ENCODE assay signal across 21 cellular contexts in genomic region chr2:19021721-19022120, GRCh38.
A peak's percentile ranks its signal among the peaks of the same experiment; 100 is the strongest.
DNase-seq lines count a peak whose midpoint lies in the region; ATAC-seq, FAIRE-seq and TF ChIP-seq lines count a peak whose summit lies in the region.
"Had no signal": no experiment of that assay in that cellular context is flagged by ENCODE, and none has a peak within 500 bp of the region (broad histone marks: within the 10 kb centered on the region; RNA-seq: fewer than 3 reads in every experiment).

No MANE protein-coding gene starts in this region.

- ATAC-seq in Right ventricle myocardium superior (ENCODE audit: poor library complexity) (no peak), HG03354 (IDR thresholded peaks at IDR 0.05; ENCODE audit: poor library complexity, severe bottlenecking, unreplicated experiment) (no peak)
- ATAC-seq in activated CD4-positive, CD25-positive, alpha-beta regulatory T cell treated with anti-CD3 and anti-CD28 coated beads, Interleukin-2, amount 50 U/mL, for 24 hours = no peak
- ATAC-seq: natural killer cell, T-helper 17 cell had no signal

- H3K36me3 Mint-ChIP-seq in astrocyte (ENCODE audit: low read depth, unreplicated experiment) = no peaks in the 10 kb centered on the region
- H3K36me3 Mint-ChIP-seq: natural killer cell had no signal

- H3K4me3 Mint-ChIP-seq in astrocyte (ENCODE audit: unreplicated experiment) = no peak overlapping the region
- H3K4me3 Mint-ChIP-seq: activated naive CD4-positive, alpha-beta T cell treated with anti-CD3 and anti-CD28 coated beads for 36 hours; natural killer cell; T-helper 17 cell had no signal

- H3K27me3 ChIP-seq in right atrium auricular region = no peaks in the 10 kb centered on the region
- no peaks in the 10 kb centered on the region for H3K27me3 ChIP-seq in astrocyte (ENCODE audit: insufficient read depth, low read length)
- H3K27me3 ChIP-seq: left lung had no signal

- H3K27ac ChIP-seq in right atrium auricular region (peak overlapping the region; percentile 46 to 69), astrocyte (ENCODE audit: low read depth, low read length) (peak overlapping the region; percentile 77)
- H3K27ac ChIP-seq: left lung, PC-9 had no signal

- H3K9me3 ChIP-seq in right atrium auricular region (no peaks in the 10 kb centered on the region), astrocyte (ENCODE audit: insufficient read depth, low read depth, low read length) (no peaks in the 10 kb centered on the region)
- H3K9me3 ChIP-seq: left lung had no signal

- H3K27ac Mint-ChIP-seq in astrocyte (ENCODE audit: unreplicated experiment) = peak overlapping the region; percentile 70
- H3K27ac Mint-ChIP-seq: activated naive CD4-positive, alpha-beta T cell treated with anti-CD3 and anti-CD28 coated beads for 36 hours; natural killer cell; T-helper 17 cell had no signal

- no peaks in the 10 kb centered on the region for H3K9me3 Mint-ChIP-seq in astrocyte (ENCODE audit: unreplicated experiment)
- H3K9me3 Mint-ChIP-seq: activated naive CD4-positive, alpha-beta T cell treated with anti-CD3 and anti-CD28 coated beads for 36 hours had no signal

- no peaks in the 10 kb centered on the region for H3K79me2 ChIP-seq in astrocyte (ENCODE audit: insufficient read depth, low read length)

- H3K4me2 ChIP-seq in astrocyte (ENCODE audit: low read length) = peak overlapping the region; percentile 75

- H3K4me1 ChIP-seq in right atrium auricular region = peaks cover 0 to 5% of the 10 kb centered on the region in 2 donors
- H3K4me1 ChIP-seq in astrocyte (ENCODE audit: insufficient read depth, low read length) = peaks cover 22% of the 10 kb centered on the region

- intact Hi-C loops in Right ventricle myocardium superior (cut with DNase I) = no loop called here

- no peak for TF ChIP-seq CTCF in right atrium auricular region (IDR thresholded peaks at IDR 0.05)
- TF ChIP-seq CTCF in astrocyte (IDR thresholded peaks at IDR 0.05; ENCODE audit: insufficient read depth, low read depth, low read length) = no peak

- FAIRE-seq in astrocyte (lab: Jason Lieb, UNC) = no peak
- FAIRE-seq: A204.1, H1 had no signal

- peak overlapping the region; percentile 50 for H3K9ac ChIP-seq in astrocyte (ENCODE audit: low read length)

- H3K27me3 Mint-ChIP-seq in astrocyte (ENCODE audit: low read depth, unreplicated experiment) = peaks cover 2% of the 10 kb centered on the region
- H3K27me3 Mint-ChIP-seq: T-helper 17 cell had no signal

- no peak for DNase-seq in right atrium auricular region (ENCODE audit: low spot score)
- DNase-seq in Right ventricle myocardium superior = no peak
- peak; percentile 75 for DNase-seq in astrocyte (ENCODE audit: low read depth)
- DNase-seq in iris pigment epithelial cell (ENCODE audit: low read depth) = peak; percentile 56
- DNase-seq in NCI-H2081 (lab: John Stamatoyannopoulos, UW) = no peak
- DNase-seq in NCI-H1048 (lab: John Stamatoyannopoulos, UW) = no peak
- DNase-seq: activated CD4-positive, CD25-positive, alpha-beta regulatory T cell treated with anti-CD3 and anti-CD28 coated beads, Interleukin-2, amount 50 U/mL, for 72 hours; activated naive CD4-positive, alpha-beta T cell treated with anti-CD3 and anti-CD28 coated beads for 36 hours; hippocampal formation; left lung; natural killer cell; NCI-H1436 treated with DMSO at 0.1 percent for 48 hours; NCI-H510A; right cardiac atrium; stimulated activated CD4-positive, alpha-beta T cell treated with anti-CD3 and anti-CD28 coated beads, Interleukin-4, amount 100 ng/mL, for 24 hours; T-helper 17 cell had no signal

- H3K4me1 Mint-ChIP-seq in astrocyte (ENCODE audit: low read depth, unreplicated experiment) = peaks cover 17% of the 10 kb centered on the region
- H3K4me1 Mint-ChIP-seq: natural killer cell, T-helper 17 cell had no signal

- H3K36me3 ChIP-seq in right atrium auricular region (no peaks in the 10 kb centered on the region), astrocyte (ENCODE audit: insufficient read depth, low read length) (no peaks in the 10 kb centered on the region)
- H3K36me3 ChIP-seq: left lung had no signal

- no peak overlapping the region for H2AFZ ChIP-seq in astrocyte (ENCODE audit: low read depth, low read length)
- H2AFZ ChIP-seq: PC-9 had no signal

- no peaks in the 10 kb centered on the region for H4K20me1 ChIP-seq in astrocyte (ENCODE audit: insufficient read depth, low read length)

- H3K4me3 ChIP-seq in right atrium auricular region = no peak overlapping the region
- no peak overlapping the region for H3K4me3 ChIP-seq in astrocyte (ENCODE audit: insufficient read depth, low read depth, low read length)
- H3K4me3 ChIP-seq: left lung, PC-9 had no signal

Comparison
In these comparisons a context has a peak if more than half of its experiments do, and no peak if none do; other contexts are left out.
1. DNase-seq: peak in astrocyte (single experiment) and iris pigment epithelial cell (single experiment); none in right atrium auricular region (single experiment), Right ventricle myocardium superior (single experiment), NCI-H2081 (0 of 2) and NCI-H1048 (single experiment).